In the genomic region with DNA sequence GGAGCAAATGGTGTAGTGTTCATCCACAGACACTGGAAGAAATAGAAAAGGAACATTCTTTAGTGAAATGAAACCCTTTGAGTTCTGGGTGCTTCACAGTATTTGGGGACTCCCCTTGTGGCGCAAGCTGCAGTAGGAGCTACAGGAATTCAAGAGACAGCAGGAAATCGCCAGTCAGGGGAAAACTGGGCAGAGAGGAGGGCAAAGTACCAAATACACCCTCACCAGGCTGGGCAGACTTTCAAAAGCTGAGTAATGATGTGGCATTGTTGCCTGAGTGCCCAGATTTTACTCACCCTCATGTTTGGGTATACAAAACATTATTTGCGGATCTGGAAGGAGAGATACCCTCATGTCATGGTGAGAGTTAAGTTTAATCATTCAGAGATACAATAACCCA, we compare ENCODE assay signal across 11 cellular contexts.
DNase-seq lines count a peak whose midpoint lies in the region; ATAC-seq and TF ChIP-seq lines count a peak whose summit lies in the region.
"Had no signal": no experiment of that assay in that cellular context is flagged by ENCODE, and none has a peak within 500 bp of the region (broad histone marks: within the 10 kb centered on the region; RNA-seq: fewer than 3 reads in every experiment).

No MANE protein-coding gene starts in this region.

- no peak overlapping the region; the same call in 1 of the 2 replicates for H3K23ac ChIP-seq in IMR-90 (ENCODE audit: low read depth, low read length)

- H3K27me3 ChIP-seq in IMR-90 (ENCODE audit: control insufficient read depth, insufficient read depth, low read length) (no peaks in the 10 kb centered on the region), brain microvascular endothelial cell (replicated peaks) (no peaks in the 10 kb centered on the region)

- BruUV-seq in IMR-90 (replicated peaks; lab: Mats Ljungman, UMichigan): no TSS peak

- H4K5ac ChIP-seq in IMR-90 (ENCODE audit: low read depth, low read length): 0 out of 2 replicates have a peak overlapping the region, but pooled peaks have one; percentile 0

- H2BK120ac ChIP-seq in IMR-90 (ENCODE audit: low read depth, low read length): peak overlapping the region; percentile 8; the same call in 1 of the 2 replicates

- TF ChIP-seq RAD21 in IMR-90 (IDR thresholded peaks at IDR 0.05; ENCODE audit: low read length): no peak

- H3K4ac ChIP-seq in IMR-90 (ENCODE audit: low read depth, low read length): peak overlapping the region; percentile 28; the same call in 1 of the 2 replicates

- peak overlapping the region in 1 of 2 experiments; percentile 0; a peak in 1 of 4 replicates for H4K8ac ChIP-seq in IMR-90 (ENCODE audit: low read depth in 2 of 2, low read length in 2 of 2)

- H3K4me1 ChIP-seq in IMR-90 (ENCODE audit: control insufficient read depth, insufficient read depth, low read length) (peaks cover 14% of the 10 kb centered on the region), mesodermal cell (ENCODE audit: control insufficient read depth, insufficient read depth, low read length, poor library complexity, severe bottlenecking) (peaks cover 6% of the 10 kb centered on the region)

- CTCF ChIA-PET in IMR-90 (lab: Yijun Ruan, JAX): interaction anchor here (0.5 kb wide), 1 partner anchor 209 kb away, joined by 3 read pairs; no protein-coding TSS in a partner anchor

- H3K36me3 ChIP-seq in IMR-90 (ENCODE audit: control insufficient read depth, insufficient read depth, low read length) (no peaks in the 10 kb centered on the region), brain microvascular endothelial cell (replicated peaks) (no peaks in the 10 kb centered on the region), mesodermal cell (ENCODE audit: control insufficient read depth, insufficient read depth, low read length) (no peaks in the 10 kb centered on the region)

- no peaks in the 10 kb centered on the region for H3K79me1 ChIP-seq in IMR-90 (ENCODE audit: low read depth in 1 of 2, low read length in 2 of 2)

- TF ChIP-seq CTCF in IMR-90 (conservative IDR thresholded peaks at IDR 0.05; ENCODE audit: low read depth, low read length) (no peak), brain microvascular endothelial cell (IDR thresholded peaks at IDR 0.05; ENCODE audit: low read depth, low read length, missing control alignments) (peak; percentile 1), GM20000 (IDR thresholded peaks at IDR 0.05; ENCODE audit: extremely low read depth, missing control alignments) (no peak)

- no peak overlapping the region for H2AFZ ChIP-seq in IMR-90 (replicated peaks; ENCODE audit: low read length, poor library complexity)

- POLR2A ChIA-PET in IMR-90 (lab: Charles Lee; ENCODE audit: unreplicated experiment): no interaction called here

- H3K18ac ChIP-seq in IMR-90 (ENCODE audit: low read depth, low read length): peak overlapping the region; percentile 1; the same call in 1 of the 2 replicates

- H2AK9ac ChIP-seq in IMR-90 (replicated peaks; ENCODE audit: low read depth, low read length, poor library complexity): no peak overlapping the region

- H2BK5ac ChIP-seq in IMR-90 (ENCODE audit: low read depth, low read length, poor library complexity, severe bottlenecking): peak overlapping the region; percentile 44

- no peak overlapping the region for H2AK5ac ChIP-seq in IMR-90 (ENCODE audit: low read depth, low read length)

- ATAC-seq in IMR-90 (ENCODE audit: low read depth): peak; percentile 56
- no peak for ATAC-seq in GM18517 (IDR thresholded peaks at IDR 0.05; ENCODE audit: unreplicated experiment)

- no peak overlapping the region for H3K56ac ChIP-seq in IMR-90 (ENCODE audit: extremely low read depth, insufficient read depth, low read length)

- in situ Hi-C loops in IMR-90 (cut with MboI; ENCODE audit: low sequenced_read_pairs): no loop called here
- in situ Hi-C loops in brain microvascular endothelial cell (cut with HindIII; ENCODE audit: low pct_ligation_motif_present, low sequenced_read_pairs): no loop called here

- peaks cover 8% of the 10 kb centered on the region for H3K9me1 ChIP-seq in IMR-90 (ENCODE audit: insufficient read depth, low read length)

- H3K9me3 ChIP-seq in IMR-90 (ENCODE audit: control insufficient read depth, insufficient read depth, low read length) (no peaks in the 10 kb centered on the region), mesodermal cell (ENCODE audit: control insufficient read depth, low read length) (no peaks in the 10 kb centered on the region)

- H3K4me3 ChIP-seq in IMR-90 (ENCODE audit: insufficient read depth, low read depth, low read length): no peak overlapping the region
- H3K4me3 ChIP-seq in brain microvascular endothelial cell (ENCODE audit: low read depth, low read length): no peak overlapping the region
- no peak overlapping the region for H3K4me3 ChIP-seq in mesodermal cell (ENCODE audit: extremely low read depth, insufficient read depth, low read length, poor library complexity, severe bottlenecking)
- H3K4me3 ChIP-seq: SK-N-MC had no signal

- no peak overlapping the region for H3K14ac ChIP-seq in IMR-90 (replicated peaks; ENCODE audit: low read depth, low read length)

- H3K4me2 ChIP-seq in IMR-90 (ENCODE audit: low read depth, low read length): peak overlapping the region; percentile 28

- H4K91ac ChIP-seq in IMR-90 (ENCODE audit: insufficient read depth, low read depth, low read length): peak overlapping the region; percentile 1; the same call in 1 of the 2 replicates

- H3K9ac ChIP-seq in IMR-90 (ENCODE audit: low read depth, low read length): no peak overlapping the region

- peak; percentile 65 for DNase-seq in Ammon's horn (ENCODE audit: low spot score)
- DNase-seq in IMR-90: peak; percentile 63
- DNase-seq in brain microvascular endothelial cell: peak; percentile 20
- no peak for DNase-seq in 8988T
- DNase-seq in GM20000 (ENCODE audit: low spot score): no peak
- no peak for DNase-seq in T-helper 2 cell
- DNase-seq: activated effector memory CD4-positive, alpha-beta T cell treated with Interleukin-2 at 50 U/mL for 16 hours; NCI-H1436 treated with DMSO at 0.1 percent for 48 hours had no signal

- no peak for TF ChIP-seq POLR2A in IMR-90 (IDR thresholded peaks at IDR 0.05; ENCODE audit: low read depth, low read length)

- no peak overlapping the region; the same call in 2 of the 3 replicates for H2BK15ac ChIP-seq in IMR-90 (ENCODE audit: low read depth, low read length)

- 0 out of 2 replicates have a peak, but pooled peaks cover 3% of the 10 kb centered on the region for H4K20me1 ChIP-seq in IMR-90 (ENCODE audit: insufficient read depth, low read length)

- H3K27ac ChIP-seq in IMR-90 (ENCODE audit: insufficient read depth, low read length) (peak overlapping the region; percentile 54), brain microvascular endothelial cell (peak overlapping the region; percentile 82), mesodermal cell (ENCODE audit: low read depth, low read length, severe bottlenecking) (peak overlapping the region; percentile 58)
- H3K27ac ChIP-seq: SK-N-MC had no signal

- WGBS in IMR-90 (ENCODE audit: extremely low coverage in 2 of 2, insufficient read length in 1 of 2), 2 experiments: no CpG with 5 or more reads among the region's 3 CpGs
- WGBS in mesodermal cell (ENCODE audit: insufficient coverage in 2 of 2), 2 experiments: 83 to 93% methylated on average over 2 of the region's 3 CpGs

- intact Hi-C loops in IMR-90 (cut with micrococcal nuclease): no loop called here

- dilution Hi-C loops in IMR-90 (cut with HindIII; ENCODE audit: low sequenced_read_pairs, unreplicated experiment): no loop called here

- H2BK20ac ChIP-seq in IMR-90 (ENCODE audit: low read depth, low read length): peak overlapping the region; percentile 0; the same call in 1 of the 2 replicates

TF ChIP-seq in IMR-90, 13 proteins besides CTCF, POLR2A, EP300 and RAD21:
- peak; percentile 72 for TF ChIP-seq CEBPB (IDR thresholded peaks at IDR 0.05; ENCODE audit: low read depth, low read length)
- TF ChIP-seq MAFK (IDR thresholded peaks at IDR 0.05; ENCODE audit: low read depth, low read length): 0 out of 2 replicates have a peak, but pooled peaks have one; percentile 8
- no peak for TF ChIP-seq BHLHE40 (IDR thresholded peaks at IDR 0.05; ENCODE audit: low read depth, low read length)
- TF ChIP-seq FOS (IDR thresholded peaks at IDR 0.05; ENCODE audit: low read depth, low read length): 0 out of 2 replicates have a peak, but pooled peaks have one; percentile 19
- TF ChIP-seq RFX5 (IDR thresholded peaks at IDR 0.05; ENCODE audit: low read depth, low read length): no peak
- no peak for TF ChIP-seq MAZ (IDR thresholded peaks at IDR 0.05; ENCODE audit: borderline replicate concordance, low read depth, low read length)

Comparison
In these comparisons a context has a peak if more than half of its experiments do, and no peak if none do; other contexts are left out.
1. DNase-seq: peak in Ammon's horn (single experiment), IMR-90 (single experiment) and brain microvascular endothelial cell (single experiment); none in 8988T (single experiment), GM20000 (single experiment) and T-helper 2 cell (0 of 5).
2. Peak in every context shown above with its lines, with median percentiles within 50 percentile points of each other: H3K27ac ChIP-seq.